Comparison of ENCODE assay signal across 9 cellular contexts in the genomic region with DNA sequence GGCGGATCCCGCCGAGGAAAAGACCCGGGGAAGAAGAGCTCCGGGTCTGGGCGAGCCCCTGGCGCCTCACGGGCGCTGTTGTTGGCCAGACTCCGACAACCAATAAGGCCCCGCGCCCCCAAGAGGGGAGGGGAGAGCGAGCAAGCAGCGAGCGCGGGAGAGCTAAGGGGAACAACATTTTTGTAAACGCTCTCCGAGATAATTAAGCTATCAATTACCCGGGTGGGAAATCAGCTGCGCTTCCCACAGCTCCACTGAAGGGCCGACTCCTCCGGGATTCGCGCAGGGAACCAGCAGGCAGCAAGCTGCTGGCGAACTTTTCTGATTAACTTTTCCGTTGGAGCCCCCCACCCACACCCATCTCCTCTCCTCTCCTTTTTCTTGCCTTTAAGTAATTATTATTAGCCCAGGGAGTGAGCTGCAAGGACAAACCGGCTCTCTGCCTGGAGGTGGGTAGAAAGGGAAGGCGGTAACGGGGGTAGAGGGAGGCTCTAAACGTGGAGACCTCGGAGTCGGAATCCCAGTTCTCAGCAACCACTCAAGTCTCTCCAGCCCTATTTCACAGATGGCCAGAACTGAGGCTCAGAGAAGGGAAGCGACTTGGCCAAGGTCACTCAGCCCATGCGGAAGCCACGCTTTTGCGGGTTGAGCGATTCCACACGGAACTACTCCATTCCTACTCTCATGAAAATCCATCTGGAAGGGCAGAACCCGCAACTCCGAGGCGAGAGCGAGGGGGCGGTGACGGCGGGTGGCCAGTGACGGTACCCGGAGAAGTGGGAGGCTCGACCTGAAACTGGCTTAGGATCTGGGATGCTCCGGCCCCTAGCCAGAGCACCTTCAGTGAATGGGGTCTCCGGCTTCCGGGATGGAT. TPM values are rescaled to one million over a fixed set of nuclear protein-coding genes. Genes with fewer than 3 reads are reported as not detected.
DNase-seq lines count a peak whose midpoint lies in the region; ATAC-seq, FAIRE-seq and TF ChIP-seq lines count a peak whose summit lies in the region.
"Had no signal": no experiment of that assay in that cellular context is flagged by ENCODE, and none has a peak within 500 bp of the region (broad histone marks: within the 10 kb centered on the region; RNA-seq: fewer than 3 reads in every experiment).

No MANE protein-coding gene starts in this region.

- H3K4me1 Mint-ChIP-seq in stimulated activated naive CD8-positive, alpha-beta T cell treated with anti-CD3 and anti-CD28 coated beads, Interleukin-15, amount 100 ng/mL, for 72 hours, result peaks cover 6% of the 10 kb centered on the region

- intact Hi-C loops in esophagus squamous epithelium (cut with DNase I) (no loop called here), pancreas (cut with DNase I) (loop anchor here in 1 of 3 donors (10.0 kb wide), 1 partner anchor 169 kb away; no protein-coding TSS in a partner anchor)

- peak; percentile 9 to 40 (median 22) for ATAC-seq in pancreas
- no peak for ATAC-seq in stimulated activated naive CD8-positive, alpha-beta T cell treated with anti-CD3 and anti-CD28 coated beads, Interleukin-15, amount 100 ng/mL, for 72 hours
- ATAC-seq in GM21717 (IDR thresholded peaks at IDR 0.05; ENCODE audit: unreplicated experiment), result no peak

- H3K27me3 ChIP-seq in esophagus squamous epithelium (peaks cover 4 to 87% (median 5%) of the 10 kb centered on the region in 4 donors), pancreas (no peaks in the 10 kb centered on the region)

- H3K27me3 Mint-ChIP-seq in stimulated activated naive CD8-positive, alpha-beta T cell treated with anti-CD3 and anti-CD28 coated beads, Interleukin-15, amount 100 ng/mL, for 72 hours, result peaks cover 47% of the 10 kb centered on the region

- WGBS in esophagus squamous epithelium, 2 donors, result 0 to 1% methylated on average over 18 to 23 of the region's 51 CpGs
- WGBS in pancreas, 2 donors, result 1 to 2% methylated on average over 48 to 51 of the region's 51 CpGs

- no peaks in the 10 kb centered on the region for H3K36me3 ChIP-seq in esophagus squamous epithelium
- no peaks in the 10 kb centered on the region for H3K36me3 ChIP-seq in pancreas

- H3K9me3 Mint-ChIP-seq in stimulated activated naive CD8-positive, alpha-beta T cell treated with anti-CD3 and anti-CD28 coated beads, Interleukin-15, amount 100 ng/mL, for 72 hours, result peaks cover 0 to 8% of the 10 kb centered on the region in 2 donors

- H3K9me3 ChIP-seq in esophagus squamous epithelium (no peaks in the 10 kb centered on the region), pancreas (no peaks in the 10 kb centered on the region)

- H3K27ac ChIP-seq in esophagus squamous epithelium (no peak overlapping the region), pancreas (no peak overlapping the region)

- H3K27ac Mint-ChIP-seq in stimulated activated naive CD8-positive, alpha-beta T cell treated with anti-CD3 and anti-CD28 coated beads, Interleukin-15, amount 100 ng/mL, for 72 hours, result no peak overlapping the region

- TF ChIP-seq POLR2A in esophagus squamous epithelium (IDR thresholded peaks at IDR 0.05), result no peak

- H3K4me1 ChIP-seq in esophagus squamous epithelium (peaks cover 7 to 28% (median 10%) of the 10 kb centered on the region in 3 donors), pancreas (peaks cover 0 to 4% (median 4%) of the 10 kb centered on the region in 3 donors)

- peak; percentile 67 for DNase-seq in DMS153 (lab: John Stamatoyannopoulos, UW)
- peak; percentile 13 for DNase-seq in NCI-H146 treated with DMSO at 0.1 percent for 48 hours (lab: John Stamatoyannopoulos, UW; ENCODE audit: unreplicated experiment)
- no peak for DNase-seq in esophagus squamous epithelium (lab: John Stamatoyannopoulos, UW)
- peak in 4 of 6 donors; percentile 14 to 74 (median 44) for DNase-seq in pancreas
- no peak for DNase-seq in stimulated activated naive CD8-positive, alpha-beta T cell treated with anti-CD3 and anti-CD28 coated beads, Interleukin-15, amount 100 ng/mL, for 72 hours
- DNase-seq in HuH-7 (ENCODE audit: low spot score), result no peak
- no peak for DNase-seq in activated CD4-positive, alpha-beta T cell treated with anti-CD3 and anti-CD28 coated beads for 1 hour

- no peak for FAIRE-seq in pancreas (lab: Jason Lieb, UNC)
- FAIRE-seq: TTC549 had no signal

- TF ChIP-seq CTCF in esophagus squamous epithelium (IDR thresholded peaks at IDR 0.05) (no peak), pancreas (IDR thresholded peaks at IDR 0.05) (no peak)

- peak overlapping the region in 1 of 2 donors; percentile 33 for H3K4me3 Mint-ChIP-seq in stimulated activated naive CD8-positive, alpha-beta T cell treated with anti-CD3 and anti-CD28 coated beads, Interleukin-15, amount 100 ng/mL, for 72 hours

- peak overlapping the region in 3 of 4 donors; percentile 33 to 68 (median 49) for H3K4me3 ChIP-seq in esophagus squamous epithelium
- H3K4me3 ChIP-seq in pancreas, result peak overlapping the region; percentile 26 to 65 (median 50)

RNA-seq across cellular contexts. Expression of gene ASTN2, which starts 1.3 kb away (rescaled TPM):
- total RNA-seq in esophagus squamous epithelium (1 to 10 TPM in 1 of 4 donors, under 1 TPM in 2, not detected in 1; 0.13 to 1.9 (median 0.27) TPM), pancreas (10 to 100 TPM in 1 of 6 donors, 1 to 10 TPM in 5; 3.1 to 11.9 (median 6.9) TPM)
- polyA plus RNA-seq in pancreas, result 1 to 10 TPM; 1.3 to 2.6 TPM

Comparison
In these comparisons a context has a peak if more than half of its experiments do, and no peak if none do; other contexts are left out.
1. DNase-seq: peak in DMS153 (single experiment), NCI-H146 treated with DMSO at 0.1 percent for 48 hours (single experiment) and pancreas (4 of 6); none in esophagus squamous epithelium (single experiment), stimulated activated naive CD8-positive, alpha-beta T cell treated with anti-CD3 and anti-CD28 coated beads, Interleukin-15, amount 100 ng/mL, for 72 hours (0 of 2), HuH-7 (single experiment) and activated CD4-positive, alpha-beta T cell treated with anti-CD3 and anti-CD28 coated beads for 1 hour (single experiment).
2. ATAC-seq: peak in pancreas (4 of 4); none in stimulated activated naive CD8-positive, alpha-beta T cell treated with anti-CD3 and anti-CD28 coated beads, Interleukin-15, amount 100 ng/mL, for 72 hours (single experiment) and GM21717 (single experiment).